Comparison of ENCODE assay signal across 8 cellular contexts in genomic region chrX:16868920-16869319, GRCh38. TPM values are rescaled to one million over a fixed set of nuclear protein-coding genes. Genes with fewer than 3 reads are reported as not detected.
DNase-seq lines count a peak whose midpoint lies in the region; ATAC-seq and TF ChIP-seq lines count a peak whose summit lies in the region.

No MANE protein-coding gene starts in this region.

- in situ Hi-C loops in mammary epithelial cell (cut with MboI; ENCODE audit: low sequenced_read_pairs in 2 of 2), result no loop called here

- CTCF ChIA-PET in mammary epithelial cell (lab: Charles Lee; ENCODE audit: low non-redundant PET), result no interaction called here

- H4K20me1 ChIP-seq in mammary epithelial cell (ENCODE audit: insufficient read depth, low read length), result no peaks in the 10 kb centered on the region

- H3K27ac ChIP-seq in ACC112 (ENCODE audit: low read depth, low read length) (peak overlapping the region; percentile 56; the same call in 1 of the 2 replicates), HL-60 (replicated peaks) (peak overlapping the region; percentile 70; the same call in 1 of the 2 replicates), mammary epithelial cell (ENCODE audit: insufficient read depth, low read depth, low read length) (peak overlapping the region; percentile 44), muscle layer of duodenum (ENCODE audit: low read length) (peak overlapping the region; percentile 68)

- H3K4me3 ChIP-seq in ACC112 (ENCODE audit: low read depth, low read length), result peak overlapping the region; percentile 99
- peak overlapping the region; percentile 67 for H3K4me3 ChIP-seq in HL-60 (replicated peaks; ENCODE audit: insufficient read depth, low read length)
- peak overlapping the region; percentile 49 to 89 (median 76) for H3K4me3 ChIP-seq in mammary epithelial cell (replicated peaks in 1 of 3; ENCODE audit: insufficient read depth in 1 of 3, low read depth in 2 of 3, low read length in 3 of 3)
- peak overlapping the region; percentile 68 to 73 for H3K4me3 ChIP-seq in muscle layer of duodenum (ENCODE audit: low read depth in 1 of 2, low read length in 2 of 2)

- ATAC-seq in GM19324 (IDR thresholded peaks at IDR 0.05; ENCODE audit: low FRiP score, unreplicated experiment) (no peak), GM21717 (IDR thresholded peaks at IDR 0.05; ENCODE audit: unreplicated experiment) (no peak)

- H3K4me1 ChIP-seq in ACC112 (ENCODE audit: control insufficient read depth, insufficient read depth, low read length, unreplicated experiment) (peaks cover 24% of the 10 kb centered on the region), mammary epithelial cell (ENCODE audit: insufficient read depth, low read length) (peaks cover 22% of the 10 kb centered on the region), muscle layer of duodenum (ENCODE audit: control insufficient read depth in 1 of 2, insufficient read depth in 2 of 2, low read length in 2 of 2) (peaks cover 9 to 33% of the 10 kb centered on the region in 2 donors)

- H3K4me2 ChIP-seq in mammary epithelial cell (ENCODE audit: insufficient read depth, low read depth, low read length), result peak overlapping the region; percentile 79

- peaks cover 51% of the 10 kb centered on the region for H3K79me2 ChIP-seq in ACC112 (ENCODE audit: control insufficient read depth, insufficient read depth, low read length, unreplicated experiment)
- peaks cover 58% of the 10 kb centered on the region for H3K79me2 ChIP-seq in mammary epithelial cell (ENCODE audit: insufficient read depth, low read length)

- H3K36me3 ChIP-seq in ACC112 (ENCODE audit: insufficient read depth, low read length) (peaks cover 4% of the 10 kb centered on the region; the same call in 1 of the 2 replicates), mammary epithelial cell (ENCODE audit: insufficient read depth, low read length) (peaks cover 6% of the 10 kb centered on the region), muscle layer of duodenum (ENCODE audit: control insufficient read depth in 1 of 2, insufficient read depth in 2 of 2, low read length in 2 of 2) (no peaks in the 10 kb centered on the region)

- dilution Hi-C loops in mammary epithelial cell (cut with HindIII; ENCODE audit: low sequenced_read_pairs), result no loop called here

- intact Hi-C loops in mammary epithelial cell (cut with micrococcal nuclease), result no loop called here

- H3K9ac ChIP-seq in mammary epithelial cell (ENCODE audit: insufficient read depth, low read length), result peak overlapping the region; percentile 60

- WGBS in mammary epithelial cell (ENCODE audit: low coverage, missing lambda C conversion rate), result 45% methylated on average over 7 of the region's 7 CpGs

- H3K27me3 ChIP-seq in ACC112 (ENCODE audit: insufficient read depth, low read length), result no peaks in the 10 kb centered on the region
- no peaks in the 10 kb centered on the region for H3K27me3 ChIP-seq in HL-60 (ENCODE audit: insufficient read depth, poor library complexity, severe bottlenecking)
- no peaks in the 10 kb centered on the region for H3K27me3 ChIP-seq in mammary epithelial cell (ENCODE audit: insufficient read depth, low read length)
- no peaks in the 10 kb centered on the region for H3K27me3 ChIP-seq in muscle layer of duodenum (ENCODE audit: low read depth, low read length)

- BruUV-seq in mammary epithelial cell (replicated peaks; lab: Mats Ljungman, UMichigan), result no TSS peak

- DNase-seq in HL-60 (ENCODE audit: low read depth in 1 of 2, low spot score in 1 of 2) (no peak), mammary epithelial cell (no peak), GF-D8 (lab: John Stamatoyannopoulos, UW) (no peak), NCI-H2081 (lab: John Stamatoyannopoulos, UW) (no peak)

- H3K9me3 ChIP-seq in mammary epithelial cell (replicated peaks; ENCODE audit: insufficient read depth, low read length) (no peaks in the 10 kb centered on the region), muscle layer of duodenum (ENCODE audit: control insufficient read depth in 1 of 2, low read length in 2 of 2) (no peaks in the 10 kb centered on the region)

- TF ChIP-seq CTCF in HL-60 (IDR thresholded peaks at IDR 0.05; ENCODE audit: insufficient read depth, low read length) (no peak), mammary epithelial cell (conservative IDR thresholded peaks at IDR 0.05 in 1 of 2, IDR thresholded peaks at IDR 0.05 in 1 of 2; ENCODE audit: extremely low read depth in 1 of 2, insufficient read depth in 1 of 2, low read depth in 1 of 2, low read length in 2 of 2) (no peak)

- H2AFZ ChIP-seq in ACC112 (ENCODE audit: low read length, unreplicated experiment), result peak overlapping the region; percentile 6
- H2AFZ ChIP-seq in mammary epithelial cell (ENCODE audit: low read depth, low read length), result peak overlapping the region; percentile 86

RNA-seq across cellular contexts. Expression of gene RBBP7, which starts 1.2 kb away (rescaled TPM):
- total RNA-seq in mammary epithelial cell, result 100 to 1,000 TPM in 1 of 2 donors, 10 to 100 TPM in 1; 95.9 to 170 TPM
- 147 TPM for polyA plus RNA-seq in mammary epithelial cell
- polyA minus RNA-seq in mammary epithelial cell, result 119 TPM
